29 cellular contexts compared by ENCODE assay signal in genomic region chr5:57665146-57665936, GRCh38.
"Had no signal": no experiment of that assay in that cellular context is flagged by ENCODE, and none has a peak within 500 bp of the region (broad histone marks: within the 10 kb centered on the region; RNA-seq: fewer than 3 reads in every experiment).

No MANE protein-coding gene starts in this region.

- H3K9me3 Mint-ChIP-seq: activated naive CD4-positive, alpha-beta T cell treated with anti-CD3 and anti-CD28 coated beads for 36 hours; activated naive CD8-positive, alpha-beta T cell treated with anti-CD3 and anti-CD28 coated beads for 36 hours; neural progenitor cell; stimulated activated naive B cell treated with anti-CD40 and anti-IgM and Interleukin-4, amounts not matched to agents 10 μg/mL and 1 μg/mL and 100 μg/mL, for 72 hours; T-helper 2 cell treated with Interferon-gamma antibody and Interleukin-4, amounts not matched to agents 5 μg/mL and 100 μg/mL, for 36 hours had no signal

- FAIRE-seq: endothelial cell of umbilical vein had no signal

- ATAC-seq: esophagus mucosa; natural killer cell; stimulated activated naive B cell treated with anti-CD40 and anti-IgM and Interleukin-4, amounts not matched to agents 10 μg/mL and 1 μg/mL and 100 μg/mL, for 72 hours had no signal

- H3K4me1 Mint-ChIP-seq: activated naive CD8-positive, alpha-beta T cell treated with anti-CD3 and anti-CD28 coated beads for 36 hours; natural killer cell had no signal

- DNase-seq: activated CD4-positive, alpha-beta T cell treated with anti-CD3 and anti-CD28 coated beads for 4 hours; activated CD4-positive, alpha-beta T cell treated with anti-CD3 and anti-CD28 coated beads, Interleukin-2, amount 50 U/mL, for 48 hours; activated CD4-positive, CD25-positive, alpha-beta regulatory T cell; activated CD8-positive, alpha-beta memory T cell treated with anti-CD3 and anti-CD28 coated beads for 24 hours; activated effector memory CD4-positive, alpha-beta T cell treated with anti-CD3 and anti-CD28 coated beads, Interleukin-2, amount 50 U/mL, for 16 hours; activated naive CD4-positive, alpha-beta T cell treated with anti-CD3 and anti-CD28 coated beads for 36 hours; activated naive CD8-positive, alpha-beta T cell treated with anti-CD3 and anti-CD28 coated beads for 36 hours; central memory CD4-positive, alpha-beta T cell; foreskin fibroblast; islet precursor cell; lower lobe of right lung; mesendoderm; natural killer cell; occipital lobe; psoas muscle; stimulated activated CD4-positive, alpha-beta T cell treated with anti-CD3 and anti-CD28 coated beads, Interleukin-15, amount 100 ng/mL, for 24 hours; stimulated activated CD4-positive, alpha-beta T cell treated with anti-CD3 and anti-CD28 coated beads, Interleukin-2, amount 100 ng/mL, for 24 hours; stimulated activated naive B cell treated with anti-CD40 and anti-IgM and Interleukin-4, amounts not matched to agents 10 μg/mL and 1 μg/mL and 100 μg/mL, for 72 hours; stomach; thyroid gland; upper lobe of left lung had no signal

- H3K4me3 ChIP-seq: ascending aorta, lower lobe of right lung, neural progenitor cell, psoas muscle, stomach, thyroid gland, upper lobe of left lung, vagina had no signal

- H3K9ac ChIP-seq: neural progenitor cell, parathyroid adenoma had no signal

- H3K36me3 ChIP-seq: ascending aorta, lower lobe of right lung, neural progenitor cell, stomach, thyroid gland, upper lobe of left lung, vagina had no signal

- H3K27ac Mint-ChIP-seq: activated naive CD4-positive, alpha-beta T cell treated with anti-CD3 and anti-CD28 coated beads for 36 hours; activated naive CD8-positive, alpha-beta T cell treated with anti-CD3 and anti-CD28 coated beads for 36 hours; brain; natural killer cell; neural progenitor cell; stimulated activated naive B cell treated with anti-CD40 and anti-IgM and Interleukin-4, amounts not matched to agents 10 μg/mL and 1 μg/mL and 100 μg/mL, for 72 hours; T-helper 2 cell treated with Interferon-gamma antibody and Interleukin-4, amounts not matched to agents 5 μg/mL and 100 μg/mL, for 36 hours had no signal

- H3K79me2 ChIP-seq: parathyroid adenoma had no signal

- H3K27me3 ChIP-seq: ascending aorta, neural progenitor cell, stomach, thyroid gland, upper lobe of left lung, vagina had no signal

- H3K36me3 Mint-ChIP-seq: activated naive CD8-positive, alpha-beta T cell treated with anti-CD3 and anti-CD28 coated beads for 36 hours; brain; natural killer cell; neural progenitor cell; stimulated activated naive B cell treated with anti-CD40 and anti-IgM and Interleukin-4, amounts not matched to agents 10 μg/mL and 1 μg/mL and 100 μg/mL, for 72 hours had no signal

- H3K4me3 Mint-ChIP-seq: activated naive CD4-positive, alpha-beta T cell treated with anti-CD3 and anti-CD28 coated beads for 36 hours; activated naive CD8-positive, alpha-beta T cell treated with anti-CD3 and anti-CD28 coated beads for 36 hours; brain; natural killer cell; neural progenitor cell; stimulated activated naive B cell treated with anti-CD40 and anti-IgM and Interleukin-4, amounts not matched to agents 10 μg/mL and 1 μg/mL and 100 μg/mL, for 72 hours; T-helper 2 cell treated with Interferon-gamma antibody and Interleukin-4, amounts not matched to agents 5 μg/mL and 100 μg/mL, for 36 hours had no signal

- H3K4me2 ChIP-seq: neural progenitor cell had no signal

- H2AFZ ChIP-seq: neural progenitor cell had no signal

- H3K27ac ChIP-seq: ascending aorta, lower lobe of right lung, neural progenitor cell, parathyroid adenoma, psoas muscle, stomach, thyroid gland, upper lobe of left lung, vagina had no signal

- H3K4me1 ChIP-seq: ascending aorta, lower lobe of right lung, neural progenitor cell, parathyroid adenoma, psoas muscle, stomach, vagina had no signal

- H3K27me3 Mint-ChIP-seq: brain had no signal

- H3K9me3 ChIP-seq: ascending aorta, lower lobe of right lung, psoas muscle, stomach, thyroid gland, upper lobe of left lung, vagina had no signal
